20 cellular contexts compared by ENCODE assay signal in the genomic region with DNA sequence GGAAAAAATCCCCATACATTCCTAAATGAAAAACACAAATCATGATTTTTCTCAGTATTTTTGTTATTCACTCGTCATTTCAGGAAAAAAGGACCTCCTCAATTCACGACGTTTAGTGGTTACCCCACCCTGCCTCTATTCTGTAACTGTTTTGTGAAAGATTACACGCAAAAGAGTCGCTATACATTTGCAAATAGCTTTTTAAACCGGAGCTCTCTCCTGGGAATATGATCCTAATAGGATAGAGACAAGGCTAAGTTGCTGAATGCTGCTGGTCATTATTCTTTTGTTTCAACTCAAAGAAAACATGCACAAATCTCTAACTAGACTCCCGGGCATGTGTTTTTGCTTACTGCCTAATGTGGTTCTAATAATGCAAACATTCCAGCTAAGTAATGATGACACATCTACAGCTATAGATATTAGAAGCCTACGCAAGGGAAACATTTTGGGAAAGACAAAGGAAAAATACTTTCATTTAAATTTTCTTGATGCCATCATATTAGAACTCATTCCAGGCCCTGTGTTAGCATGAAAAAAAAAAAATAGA.
"Had no signal": no experiment of that assay in that cellular context is flagged by ENCODE, and none has a peak within 500 bp of the region (broad histone marks: within the 10 kb centered on the region; RNA-seq: fewer than 3 reads in every experiment).

No MANE protein-coding gene starts in this region.

- H3K27ac Mint-ChIP-seq: activated CD4-positive, alpha-beta memory T cell treated with anti-CD3 and anti-CD28 coated beads, Interleukin-2, amount 10 ng/mL, durations not matched to agents 7 days and 5 days; natural killer cell; WTC11 had no signal

- H3K4me3 ChIP-seq: esophagus squamous epithelium, hepatocyte, left ventricle myocardium inferior, thoracic aorta had no signal

- H3K36me3 Mint-ChIP-seq: brain, natural killer cell, WTC11 had no signal

- DNase-seq: activated CD4-positive, alpha-beta memory T cell treated with anti-CD3 and anti-CD28 coated beads, Interleukin-2, amount 10 ng/mL, durations not matched to agents 7 days and 5 days; activated CD4-positive, alpha-beta T cell treated with anti-CD3 and anti-CD28 coated beads for 4 hours; activated effector memory CD4-positive, alpha-beta T cell treated with Interleukin-2 at 50 U/mL for 16 hours; activated naive CD4-positive, alpha-beta T cell treated with anti-CD3 and anti-CD28 coated beads, Interleukin-2, amount 50 U/mL, for 16 hours; activated T-cell treated with anti-CD3 and anti-CD28 coated beads, Interleukin-2, amount 50 U/mL, for 4 hours; amygdala; central memory CD4-positive, alpha-beta T cell; cortex of kidney; effector CD4-positive, alpha-beta T cell; esophagus squamous epithelium; left ventricle myocardium inferior; natural killer cell; stimulated activated CD4-positive, alpha-beta T cell treated with anti-CD3 and anti-CD28 coated beads, Interleukin-12 subunit alpha, Interleukin-12 subunit beta, amount 100 ng/mL, for 4 hours; stimulated activated CD4-positive, alpha-beta T cell treated with anti-CD3 and anti-CD28 coated beads, Interleukin-2, amount 100 ng/mL, for 24 hours had no signal

- H2AFZ ChIP-seq: hepatocyte had no signal

- ATAC-seq: activated T-cell treated with anti-CD3 and anti-CD28 coated beads, Interleukin-2, amount 50 U/mL, for 4 hours; natural killer cell; WTC11 had no signal

- H3K4me3 Mint-ChIP-seq: activated CD4-positive, alpha-beta memory T cell treated with anti-CD3 and anti-CD28 coated beads, Interleukin-2, amount 10 ng/mL, durations not matched to agents 7 days and 5 days; activated T-cell treated with anti-CD3 and anti-CD28 coated beads, Interleukin-2, amount 50 U/mL, for 4 hours; brain; natural killer cell; WTC11 had no signal

- H3K27me3 ChIP-seq: esophagus squamous epithelium, hepatocyte had no signal

- H3K9me3 Mint-ChIP-seq: activated CD4-positive, alpha-beta memory T cell treated with anti-CD3 and anti-CD28 coated beads, Interleukin-2, amount 10 ng/mL, durations not matched to agents 7 days and 5 days; activated T-cell treated with anti-CD3 and anti-CD28 coated beads, Interleukin-2, amount 50 U/mL, for 4 hours; brain; natural killer cell had no signal

- H3K4me1 Mint-ChIP-seq: activated CD4-positive, alpha-beta memory T cell treated with anti-CD3 and anti-CD28 coated beads, Interleukin-2, amount 10 ng/mL, durations not matched to agents 7 days and 5 days; natural killer cell had no signal

- H3K27ac ChIP-seq: esophagus squamous epithelium, hepatocyte, left ventricle myocardium inferior, thoracic aorta had no signal

- H3K36me3 ChIP-seq: esophagus squamous epithelium, left ventricle myocardium inferior, thoracic aorta had no signal

- H3K79me2 ChIP-seq: hepatocyte had no signal

- H3K4me1 ChIP-seq: left ventricle myocardium inferior had no signal

- H3K4me2 ChIP-seq: hepatocyte had no signal

- FAIRE-seq: keratinocyte, TTC549 had no signal

- H3K9me3 ChIP-seq: esophagus squamous epithelium, left ventricle myocardium inferior, thoracic aorta had no signal
